Comparison of ENCODE assay signal across 22 cellular contexts in genomic region chr7:34544621-34545020, GRCh38.
A peak's percentile ranks its signal among the peaks of the same experiment; 100 is the strongest.
DNase-seq lines count a peak whose midpoint lies in the region; FAIRE-seq lines count a peak whose summit lies in the region.
"Had no signal": no experiment of that assay in that cellular context is flagged by ENCODE, and none has a peak within 500 bp of the region (broad histone marks: within the 10 kb centered on the region; RNA-seq: fewer than 3 reads in every experiment).

No MANE protein-coding gene starts in this region.

- no peak overlapping the region for H3K27ac ChIP-seq in SJCRH30
- H3K27ac ChIP-seq: 22Rv1, A549, C4-2B, GM23248 had no signal

- no peaks in the 10 kb centered on the region for H3K4me1 ChIP-seq in SJCRH30
- H3K4me1 ChIP-seq: A549, Caco-2 had no signal

- no peaks in the 10 kb centered on the region for H3K36me3 ChIP-seq in SJCRH30

- no peak overlapping the region for H3K4me3 ChIP-seq in SJCRH30
- H3K4me3 ChIP-seq: A549, GM12878, GM23248 had no signal

- H3K9me3 ChIP-seq in SJCRH30 (replicated peaks): no peaks in the 10 kb centered on the region

- H3K27me3 ChIP-seq in SJCRH30: no peaks in the 10 kb centered on the region

- peak; percentile 58 for DNase-seq in NCI-H2171 treated with DMSO at 0.1 percent for 48 hours (lab: John Stamatoyannopoulos, UW)
- DNase-seq in NCI-H2171 (lab: John Stamatoyannopoulos, UW): no peak
- DNase-seq in NCI-H446 treated with DMSO at 0.1 percent for 48 hours (lab: John Stamatoyannopoulos, UW): peak; percentile 92
- DNase-seq in cerebellar nuclear complex (lab: John Stamatoyannopoulos, UW): peak; percentile 77 to 91
- DNase-seq in urothelium cell line (ENCODE audit: low spot score): no peak
- DNase-seq in SKM-1 treated with dmso at 0.1 percent for 144 hours (lab: John Stamatoyannopoulos, UW; ENCODE audit: unreplicated experiment): no peak
- no peak for DNase-seq in SJCRH30
- DNase-seq in stimulated activated CD4-positive, alpha-beta T cell treated with anti-CD3 and anti-CD28 coated beads, Interleukin-2, amount 100 ng/mL, for 48 hours: no peak
- DNase-seq: AML-193; Caco-2; CD4-positive, alpha-beta T cell; DMS79 treated with DMSO at 0.1 percent for 48 hours; GM23248; HCEC 1CT; IMR-90 had no signal

- FAIRE-seq in urothelium cell line (lab: Jason Lieb, UNC): peak; percentile 79
- FAIRE-seq: A549, D721Med, GM12878, H54, HTR-8/SVneo had no signal

Comparison
In these comparisons a context has a peak if more than half of its experiments do, and no peak if none do; other contexts are left out.
1. DNase-seq: peak in NCI-H2171 treated with DMSO at 0.1 percent for 48 hours (single experiment), NCI-H446 treated with DMSO at 0.1 percent for 48 hours (single experiment) and cerebellar nuclear complex (2 of 2); none in NCI-H2171 (single experiment), urothelium cell line (single experiment), SKM-1 treated with dmso at 0.1 percent for 144 hours (single experiment), SJCRH30 (0 of 2) and stimulated activated CD4-positive, alpha-beta T cell treated with anti-CD3 and anti-CD28 coated beads, Interleukin-2, amount 100 ng/mL, for 48 hours (0 of 2).